Comparison of ENCODE assay signal across 10 cellular contexts in genomic region chr5:119343766-119344165, GRCh38. TPM values are rescaled to one million over a fixed set of nuclear protein-coding genes. Genes with fewer than 3 reads are reported as not detected.
DNase-seq lines count a peak whose midpoint lies in the region; ATAC-seq and TF ChIP-seq lines count a peak whose summit lies in the region.
"Had no signal": no experiment of that assay in that cellular context is flagged by ENCODE, and none has a peak within 500 bp of the region (broad histone marks: within the 10 kb centered on the region; RNA-seq: fewer than 3 reads in every experiment).

No MANE protein-coding gene starts in this region.

- peaks cover 88% of the 10 kb centered on the region in 2 donors for H3K4me1 ChIP-seq in naive thymus-derived CD4-positive, alpha-beta T cell (ENCODE audit: control insufficient read depth in 2 of 2, insufficient read depth in 2 of 2, low read length in 2 of 2)
- peaks cover 0 to 96% (median 6%) of the 10 kb centered on the region in 9 donors for H3K4me1 ChIP-seq in heart right ventricle
- H3K4me1 ChIP-seq: tibial artery had no signal

- H3K4me3 Mint-ChIP-seq in activated B cell treated with CpG ODN at 0.5 μM for 24 hours (peak overlapping the region; percentile 50), endothelial cell (ENCODE audit: unreplicated experiment) (no peak overlapping the region)
- H3K4me3 Mint-ChIP-seq in naive thymus-derived CD4-positive, alpha-beta T cell: peak overlapping the region in 7 of 10 donors; percentile 25 to 94 (median 29)

- no peaks in the 10 kb centered on the region for H3K36me3 ChIP-seq in naive thymus-derived CD4-positive, alpha-beta T cell (ENCODE audit: control insufficient read depth in 2 of 3, insufficient read depth in 3 of 3, low read length in 3 of 3)
- H3K36me3 ChIP-seq in heart right ventricle: no peaks in the 10 kb centered on the region
- H3K36me3 ChIP-seq: tibial artery had no signal

- H3K36me3 Mint-ChIP-seq in activated B cell treated with CpG ODN at 0.5 μM for 24 hours (ENCODE audit: low read depth) (peaks cover 19% of the 10 kb centered on the region), endothelial cell (ENCODE audit: low read depth, unreplicated experiment) (no peaks in the 10 kb centered on the region)
- H3K36me3 Mint-ChIP-seq in naive thymus-derived CD4-positive, alpha-beta T cell: peaks cover 0 to 49% (median 10%) of the 10 kb centered on the region in 5 donors

- TF ChIP-seq CTCF in activated B cell treated with CpG ODN at 0.5 μM for 24 hours (IDR thresholded peaks at IDR 0.05): no peak
- TF ChIP-seq CTCF in endothelial cell (IDR thresholded peaks at IDR 0.05; ENCODE audit: unreplicated experiment): no peak
- no peak for TF ChIP-seq CTCF in heart right ventricle (IDR thresholded peaks at IDR 0.05)

- no peaks in the 10 kb centered on the region for H3K27me3 Mint-ChIP-seq in activated B cell treated with CpG ODN at 0.5 μM for 24 hours
- no peaks in the 10 kb centered on the region for H3K27me3 Mint-ChIP-seq in naive thymus-derived CD4-positive, alpha-beta T cell
- H3K27me3 Mint-ChIP-seq in endothelial cell (ENCODE audit: unreplicated experiment): peaks cover 3% of the 10 kb centered on the region

- POLR2A ChIA-PET in activated B cell treated with CpG ODN at 0.5 μM for 24 hours (lab: Charles Lee): interaction anchor here (1.2 to 18.3 kb wide), 7 partner anchors 14 to 356 kb away, joined by 3 to 388 read pairs (median 8); partner anchors contain the start of genes DTWD2 and TNFAIP8
- POLR2A ChIA-PET in naive thymus-derived CD4-positive, alpha-beta T cell (lab: Charles Lee): interaction anchor here (0.6 to 7.2 kb wide), 5 partner anchors 10 to 71 kb away, joined by 3 to 41 read pairs (median 14); partner anchors contain the start of gene TNFAIP8

- no peaks in the 10 kb centered on the region for H3K9me3 ChIP-seq in naive thymus-derived CD4-positive, alpha-beta T cell (ENCODE audit: control insufficient read depth in 2 of 3, low read length in 3 of 3)
- no peaks in the 10 kb centered on the region for H3K9me3 ChIP-seq in heart right ventricle
- H3K9me3 ChIP-seq: tibial artery had no signal

- intact Hi-C loops in activated B cell treated with CpG ODN at 0.5 μM for 24 hours (cut with micrococcal nuclease) (loop anchor here (5.0 kb wide), 1 partner anchor 36 kb away; no protein-coding TSS in a partner anchor), heart right ventricle (cut with DNase I) (loop anchor here in 1 of 10 donors (10.0 kb wide), 1 partner anchor 61 kb away; no protein-coding TSS in a partner anchor)
- intact Hi-C loops in naive thymus-derived CD4-positive, alpha-beta T cell (cut with micrococcal nuclease): loop anchor here in 1 of 2 donors (5.0 kb wide), 1 partner anchor 321 kb away; no protein-coding TSS in a partner anchor

- CTCF ChIA-PET in activated B cell treated with CpG ODN at 0.5 μM for 24 hours (lab: Charles Lee): interaction anchor here (1.4 to 5.0 kb wide), 4 partner anchors 10 to 67 kb away, joined by 3 to 19 read pairs (median 4); no protein-coding TSS in a partner anchor
- CTCF ChIA-PET in naive thymus-derived CD4-positive, alpha-beta T cell (lab: Charles Lee): interaction anchor here (0.6 to 1.2 kb wide), 4 partner anchors 9 to 164 kb away, joined by 3 to 5 read pairs (median 3); no protein-coding TSS in a partner anchor

- ATAC-seq in GM18517 (IDR thresholded peaks at IDR 0.05; ENCODE audit: unreplicated experiment): peak; percentile 32
- peak; percentile 30 for ATAC-seq in HG02885 (IDR thresholded peaks at IDR 0.05; ENCODE audit: poor library complexity, unreplicated experiment)
- ATAC-seq in activated B cell treated with CpG ODN at 0.5 μM for 24 hours (ENCODE audit: low read depth): peak; percentile 17
- ATAC-seq in naive thymus-derived CD4-positive, alpha-beta T cell: no peak
- ATAC-seq in GM21737 (IDR thresholded peaks at IDR 0.05; ENCODE audit: unreplicated experiment): no peak
- no peak for ATAC-seq in heart right ventricle
- no peak for ATAC-seq in GM18519 (IDR thresholded peaks at IDR 0.05; ENCODE audit: low FRiP score, unreplicated experiment)

- H3K27ac ChIP-seq in naive thymus-derived CD4-positive, alpha-beta T cell (ENCODE audit: low read depth, low read length): peak overlapping the region; percentile 15
- H3K27ac ChIP-seq in heart right ventricle: peak overlapping the region in 1 of 10 donors; percentile 21
- H3K27ac ChIP-seq: tibial artery had no signal

- WGBS in heart right ventricle, 2 donors: 95% methylated on average over 3 of the region's 3 CpGs

- H3K27ac Mint-ChIP-seq in activated B cell treated with CpG ODN at 0.5 μM for 24 hours (peak overlapping the region; percentile 92), endothelial cell (ENCODE audit: unreplicated experiment) (no peak overlapping the region)
- H3K27ac Mint-ChIP-seq in naive thymus-derived CD4-positive, alpha-beta T cell: peak overlapping the region in 8 of 9 donors; percentile 29 to 95 (median 66)

- H3K9me3 Mint-ChIP-seq in activated B cell treated with CpG ODN at 0.5 μM for 24 hours (no peaks in the 10 kb centered on the region), endothelial cell (ENCODE audit: unreplicated experiment) (no peaks in the 10 kb centered on the region)
- H3K9me3 Mint-ChIP-seq in naive thymus-derived CD4-positive, alpha-beta T cell: no peaks in the 10 kb centered on the region

- no peak overlapping the region for H3K4me3 ChIP-seq in naive thymus-derived CD4-positive, alpha-beta T cell (ENCODE audit: low read length)
- H3K4me3 ChIP-seq in heart right ventricle: no peak overlapping the region
- H3K4me3 ChIP-seq: tibial artery had no signal

- H3K4me1 Mint-ChIP-seq in activated B cell treated with CpG ODN at 0.5 μM for 24 hours (peaks cover 95% of the 10 kb centered on the region), endothelial cell (ENCODE audit: unreplicated experiment) (no peaks in the 10 kb centered on the region)
- peaks cover 71 to 98% (median 96%) of the 10 kb centered on the region in 7 donors for H3K4me1 Mint-ChIP-seq in naive thymus-derived CD4-positive, alpha-beta T cell

- no peaks in the 10 kb centered on the region for H3K27me3 ChIP-seq in naive thymus-derived CD4-positive, alpha-beta T cell (ENCODE audit: control insufficient read depth in 2 of 2, insufficient read depth in 2 of 2, low read length in 2 of 2)
- no peaks in the 10 kb centered on the region for H3K27me3 ChIP-seq in heart right ventricle
- H3K27me3 ChIP-seq: tibial artery had no signal

- DNase-seq in activated B cell treated with CpG ODN at 0.5 μM for 24 hours (no peak), endothelial cell (ENCODE audit: low spot score) (no peak), heart right ventricle (no peak)
- no peak for DNase-seq in naive thymus-derived CD4-positive, alpha-beta T cell
- DNase-seq: NCI-H1436 treated with DMSO at 0.1 percent for 48 hours, tibial artery had no signal

RNA-seq across cellular contexts. Expression of gene TNFAIP8, which starts 12.1 kb away (rescaled TPM):
- total RNA-seq in activated B cell treated with CpG ODN at 0.5 μM for 24 hours (135 and 149 TPM in 2 replicates), endothelial cell (ENCODE audit: unreplicated experiment) (7.9 TPM), heart right ventricle (10 to 100 TPM in 6 of 10 donors, 1 to 10 TPM in 4; 3.3 to 30.8 (median 10.1) TPM)
- 100 to 1,000 TPM; 102 to 162 (median 130) TPM for total RNA-seq in naive thymus-derived CD4-positive, alpha-beta T cell
- polyA plus RNA-seq in naive thymus-derived CD4-positive, alpha-beta T cell: 100 to 1,000 TPM; 261 to 285 TPM
- 1 to 10 TPM; 6.1 to 7.4 TPM for polyA plus RNA-seq in heart right ventricle

Comparison
In these comparisons a context has a peak if more than half of its experiments do, and no peak if none do; other contexts are left out.
1. ATAC-seq: peak in GM18517 (single experiment), HG02885 (single experiment) and activated B cell treated with CpG ODN at 0.5 μM for 24 hours (single experiment); none in naive thymus-derived CD4-positive, alpha-beta T cell (single experiment), GM21737 (single experiment), heart right ventricle (0 of 8) and GM18519 (single experiment).